ENCODE assay signal across 1 cellular context in the genomic region with DNA sequence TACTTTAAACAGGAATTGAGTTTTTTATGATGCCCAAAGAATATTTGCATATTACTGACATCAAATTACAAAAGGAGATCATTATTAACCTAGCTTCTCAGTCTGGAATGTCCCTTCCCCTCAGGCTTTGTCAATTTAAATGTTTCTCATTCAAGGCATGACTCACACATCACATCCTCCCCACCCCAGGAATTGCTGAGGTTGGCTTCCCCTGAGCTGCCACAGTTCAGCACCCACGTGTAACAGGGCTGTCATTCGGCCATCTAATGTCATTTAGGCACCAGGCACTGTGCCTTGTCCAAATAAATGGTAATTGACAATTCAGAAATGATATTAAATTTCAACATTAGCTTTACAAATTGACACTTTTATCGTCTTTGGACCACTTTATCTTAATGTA.
TF ChIP-seq lines count a peak whose summit lies in the region.

No MANE protein-coding gene starts in this region.

TF ChIP-seq in H1, 55 proteins besides CTCF, POLR2A, EP300 and RAD21 (continued from another document):
- TF ChIP-seq, protein P1, sequence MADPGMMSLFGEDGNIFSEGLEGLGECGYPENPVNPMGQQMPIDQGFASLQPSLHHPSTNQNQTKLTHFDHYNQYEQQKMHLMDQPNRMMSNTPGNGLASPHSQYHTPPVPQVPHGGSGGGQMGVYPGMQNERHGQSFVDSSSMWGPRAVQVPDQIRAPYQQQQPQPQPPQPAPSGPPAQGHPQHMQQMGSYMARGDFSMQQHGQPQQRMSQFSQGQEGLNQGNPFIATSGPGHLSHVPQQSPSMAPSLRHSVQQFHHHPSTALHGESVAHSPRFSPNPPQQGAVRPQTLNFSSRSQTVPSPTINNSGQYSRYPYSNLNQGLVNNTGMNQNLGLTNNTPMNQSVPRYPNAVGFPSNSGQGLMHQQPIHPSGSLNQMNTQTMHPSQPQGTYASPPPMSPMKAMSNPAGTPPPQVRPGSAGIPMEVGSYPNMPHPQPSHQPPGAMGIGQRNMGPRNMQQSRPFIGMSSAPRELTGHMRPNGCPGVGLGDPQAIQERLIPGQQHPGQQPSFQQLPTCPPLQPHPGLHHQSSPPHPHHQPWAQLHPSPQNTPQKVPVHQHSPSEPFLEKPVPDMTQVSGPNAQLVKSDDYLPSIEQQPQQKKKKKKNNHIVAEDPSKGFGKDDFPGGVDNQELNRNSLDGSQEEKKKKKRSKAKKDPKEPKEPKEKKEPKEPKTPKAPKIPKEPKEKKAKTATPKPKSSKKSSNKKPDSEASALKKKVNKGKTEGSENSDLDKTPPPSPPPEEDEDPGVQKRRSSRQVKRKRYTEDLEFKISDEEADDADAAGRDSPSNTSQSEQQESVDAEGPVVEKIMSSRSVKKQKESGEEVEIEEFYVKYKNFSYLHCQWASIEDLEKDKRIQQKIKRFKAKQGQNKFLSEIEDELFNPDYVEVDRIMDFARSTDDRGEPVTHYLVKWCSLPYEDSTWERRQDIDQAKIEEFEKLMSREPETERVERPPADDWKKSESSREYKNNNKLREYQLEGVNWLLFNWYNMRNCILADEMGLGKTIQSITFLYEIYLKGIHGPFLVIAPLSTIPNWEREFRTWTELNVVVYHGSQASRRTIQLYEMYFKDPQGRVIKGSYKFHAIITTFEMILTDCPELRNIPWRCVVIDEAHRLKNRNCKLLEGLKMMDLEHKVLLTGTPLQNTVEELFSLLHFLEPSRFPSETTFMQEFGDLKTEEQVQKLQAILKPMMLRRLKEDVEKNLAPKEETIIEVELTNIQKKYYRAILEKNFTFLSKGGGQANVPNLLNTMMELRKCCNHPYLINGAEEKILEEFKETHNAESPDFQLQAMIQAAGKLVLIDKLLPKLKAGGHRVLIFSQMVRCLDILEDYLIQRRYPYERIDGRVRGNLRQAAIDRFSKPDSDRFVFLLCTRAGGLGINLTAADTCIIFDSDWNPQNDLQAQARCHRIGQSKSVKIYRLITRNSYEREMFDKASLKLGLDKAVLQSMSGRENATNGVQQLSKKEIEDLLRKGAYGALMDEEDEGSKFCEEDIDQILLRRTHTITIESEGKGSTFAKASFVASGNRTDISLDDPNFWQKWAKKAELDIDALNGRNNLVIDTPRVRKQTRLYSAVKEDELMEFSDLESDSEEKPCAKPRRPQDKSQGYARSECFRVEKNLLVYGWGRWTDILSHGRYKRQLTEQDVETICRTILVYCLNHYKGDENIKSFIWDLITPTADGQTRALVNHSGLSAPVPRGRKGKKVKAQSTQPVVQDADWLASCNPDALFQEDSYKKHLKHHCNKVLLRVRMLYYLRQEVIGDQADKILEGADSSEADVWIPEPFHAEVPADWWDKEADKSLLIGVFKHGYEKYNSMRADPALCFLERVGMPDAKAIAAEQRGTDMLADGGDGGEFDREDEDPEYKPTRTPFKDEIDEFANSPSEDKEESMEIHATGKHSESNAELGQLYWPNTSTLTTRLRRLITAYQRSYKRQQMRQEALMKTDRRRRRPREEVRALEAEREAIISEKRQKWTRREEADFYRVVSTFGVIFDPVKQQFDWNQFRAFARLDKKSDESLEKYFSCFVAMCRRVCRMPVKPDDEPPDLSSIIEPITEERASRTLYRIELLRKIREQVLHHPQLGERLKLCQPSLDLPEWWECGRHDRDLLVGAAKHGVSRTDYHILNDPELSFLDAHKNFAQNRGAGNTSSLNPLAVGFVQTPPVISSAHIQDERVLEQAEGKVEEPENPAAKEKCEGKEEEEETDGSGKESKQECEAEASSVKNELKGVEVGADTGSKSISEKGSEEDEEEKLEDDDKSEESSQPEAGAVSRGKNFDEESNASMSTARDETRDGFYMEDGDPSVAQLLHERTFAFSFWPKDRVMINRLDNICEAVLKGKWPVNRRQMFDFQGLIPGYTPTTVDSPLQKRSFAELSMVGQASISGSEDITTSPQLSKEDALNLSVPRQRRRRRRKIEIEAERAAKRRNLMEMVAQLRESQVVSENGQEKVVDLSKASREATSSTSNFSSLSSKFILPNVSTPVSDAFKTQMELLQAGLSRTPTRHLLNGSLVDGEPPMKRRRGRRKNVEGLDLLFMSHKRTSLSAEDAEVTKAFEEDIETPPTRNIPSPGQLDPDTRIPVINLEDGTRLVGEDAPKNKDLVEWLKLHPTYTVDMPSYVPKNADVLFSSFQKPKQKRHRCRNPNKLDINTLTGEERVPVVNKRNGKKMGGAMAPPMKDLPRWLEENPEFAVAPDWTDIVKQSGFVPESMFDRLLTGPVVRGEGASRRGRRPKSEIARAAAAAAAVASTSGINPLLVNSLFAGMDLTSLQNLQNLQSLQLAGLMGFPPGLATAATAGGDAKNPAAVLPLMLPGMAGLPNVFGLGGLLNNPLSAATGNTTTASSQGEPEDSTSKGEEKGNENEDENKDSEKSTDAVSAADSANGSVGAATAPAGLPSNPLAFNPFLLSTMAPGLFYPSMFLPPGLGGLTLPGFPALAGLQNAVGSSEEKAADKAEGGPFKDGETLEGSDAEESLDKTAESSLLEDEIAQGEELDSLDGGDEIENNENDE (IDR thresholded peaks at IDR 0.05; ENCODE audit: insufficient replicate concordance, low read length), result no peak
- TF ChIP-seq KDM5A (IDR thresholded peaks at IDR 0.05; ENCODE audit: low read length), result no peak
- no peak for TF ChIP-seq CEBPB (IDR thresholded peaks at IDR 0.05; ENCODE audit: low read depth, low read length)
- TF ChIP-seq CHD2 (IDR thresholded peaks at IDR 0.05; ENCODE audit: low read length), result no peak
- TF ChIP-seq HDAC2 (IDR thresholded peaks at IDR 0.05; ENCODE audit: borderline replicate concordance in 1 of 2, low read depth in 2 of 2, low read length in 2 of 2), result peak in 1 of 2 experiments; percentile 89; a peak in 1 of 4 replicates
- TF ChIP-seq, protein P2, sequence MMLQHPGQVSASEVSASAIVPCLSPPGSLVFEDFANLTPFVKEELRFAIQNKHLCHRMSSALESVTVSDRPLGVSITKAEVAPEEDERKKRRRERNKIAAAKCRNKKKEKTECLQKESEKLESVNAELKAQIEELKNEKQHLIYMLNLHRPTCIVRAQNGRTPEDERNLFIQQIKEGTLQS (IDR thresholded peaks at IDR 0.05; ENCODE audit: insufficient read depth, low read depth, low read length), result 0 out of 2 replicates have a peak, but pooled peaks have one; percentile 18
- no peak for TF ChIP-seq MAFK (IDR thresholded peaks at IDR 0.05; ENCODE audit: low read depth, low read length)
- no peak for TF ChIP-seq EZH2 (IDR thresholded peaks at IDR 0.05; ENCODE audit: low read depth, low read length, severe bottlenecking)
- TF ChIP-seq CBX5 (IDR thresholded peaks at IDR 0.05; ENCODE audit: low read depth, low read length), result no peak
- peak; percentile 84 for TF ChIP-seq JUN (IDR thresholded peaks at IDR 0.05; ENCODE audit: low read depth, low read length)
- TF ChIP-seq NRF1 (IDR thresholded peaks at IDR 0.05; ENCODE audit: low read depth, low read length), result no peak
- TF ChIP-seq SIN3A (conservative IDR thresholded peaks at IDR 0.05 in 1 of 2, IDR thresholded peaks at IDR 0.05 in 1 of 2; ENCODE audit: low read depth in 1 of 2, low read length in 2 of 2), result peak; percentile 99 to 100
- no peak for TF ChIP-seq POLR2AphosphoS5 (IDR thresholded peaks at IDR 0.05; ENCODE audit: low read depth, low read length)
- TF ChIP-seq, protein P3, sequence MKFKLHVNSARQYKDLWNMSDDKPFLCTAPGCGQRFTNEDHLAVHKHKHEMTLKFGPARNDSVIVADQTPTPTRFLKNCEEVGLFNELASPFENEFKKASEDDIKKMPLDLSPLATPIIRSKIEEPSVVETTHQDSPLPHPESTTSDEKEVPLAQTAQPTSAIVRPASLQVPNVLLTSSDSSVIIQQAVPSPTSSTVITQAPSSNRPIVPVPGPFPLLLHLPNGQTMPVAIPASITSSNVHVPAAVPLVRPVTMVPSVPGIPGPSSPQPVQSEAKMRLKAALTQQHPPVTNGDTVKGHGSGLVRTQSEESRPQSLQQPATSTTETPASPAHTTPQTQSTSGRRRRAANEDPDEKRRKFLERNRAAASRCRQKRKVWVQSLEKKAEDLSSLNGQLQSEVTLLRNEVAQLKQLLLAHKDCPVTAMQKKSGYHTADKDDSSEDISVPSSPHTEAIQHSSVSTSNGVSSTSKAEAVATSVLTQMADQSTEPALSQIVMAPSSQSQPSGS (IDR thresholded peaks at IDR 0.05; ENCODE audit: low read length), result 0 out of 2 replicates have a peak, but pooled peaks have one; percentile 59
- TF ChIP-seq KDM1A (IDR thresholded peaks at IDR 0.05; ENCODE audit: borderline replicate concordance, low read length), result no peak
- no peak for TF ChIP-seq RXRA (IDR thresholded peaks at IDR 0.05; ENCODE audit: insufficient read depth, low read depth, low read length)
- TF ChIP-seq TEAD4 (IDR thresholded peaks at IDR 0.05; ENCODE audit: low read depth, low read length), result peak; percentile 99
- no peak for TF ChIP-seq RNF2 (IDR thresholded peaks at IDR 0.05; ENCODE audit: borderline replicate concordance, low read depth, low read length, missing control alignments, poor library complexity, severe bottlenecking)
- no peak for TF ChIP-seq CBX8 (IDR thresholded peaks at IDR 0.05; ENCODE audit: borderline replicate concordance, low read depth, low read length)
- TF ChIP-seq YY1 (IDR thresholded peaks at IDR 0.05; ENCODE audit: low read depth, low read length), result no peak
- TF ChIP-seq JUND (IDR thresholded peaks at IDR 0.05; ENCODE audit: low read length), result peak; percentile 97
